1 cellular context compared by ENCODE assay signal in the genomic region with DNA sequence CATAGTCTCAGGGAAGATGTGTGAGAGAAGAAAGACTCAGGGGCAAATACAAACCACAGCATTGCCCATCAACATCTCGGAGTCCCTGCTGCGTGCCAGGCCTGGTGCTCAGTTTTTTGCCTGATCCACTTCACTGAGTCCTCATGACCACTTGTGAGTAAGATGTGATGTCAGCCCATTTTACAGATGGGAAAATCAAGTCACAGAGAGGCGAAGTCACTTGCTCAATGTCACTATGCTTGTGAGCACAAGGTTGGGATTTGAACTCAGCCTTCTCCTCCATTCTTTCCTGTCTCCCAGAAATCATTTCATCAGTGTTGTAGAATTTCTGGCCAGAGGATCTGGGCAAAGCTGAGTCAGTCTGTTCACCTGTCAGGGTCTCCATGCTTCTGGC.
TF ChIP-seq lines count a peak whose summit lies in the region.

No MANE protein-coding gene starts in this region.

TF ChIP-seq in HepG2, 621 proteins besides CTCF, POLR2A, EP300 and RAD21 (continued from another document):
- TF ChIP-seq, protein P1, sequence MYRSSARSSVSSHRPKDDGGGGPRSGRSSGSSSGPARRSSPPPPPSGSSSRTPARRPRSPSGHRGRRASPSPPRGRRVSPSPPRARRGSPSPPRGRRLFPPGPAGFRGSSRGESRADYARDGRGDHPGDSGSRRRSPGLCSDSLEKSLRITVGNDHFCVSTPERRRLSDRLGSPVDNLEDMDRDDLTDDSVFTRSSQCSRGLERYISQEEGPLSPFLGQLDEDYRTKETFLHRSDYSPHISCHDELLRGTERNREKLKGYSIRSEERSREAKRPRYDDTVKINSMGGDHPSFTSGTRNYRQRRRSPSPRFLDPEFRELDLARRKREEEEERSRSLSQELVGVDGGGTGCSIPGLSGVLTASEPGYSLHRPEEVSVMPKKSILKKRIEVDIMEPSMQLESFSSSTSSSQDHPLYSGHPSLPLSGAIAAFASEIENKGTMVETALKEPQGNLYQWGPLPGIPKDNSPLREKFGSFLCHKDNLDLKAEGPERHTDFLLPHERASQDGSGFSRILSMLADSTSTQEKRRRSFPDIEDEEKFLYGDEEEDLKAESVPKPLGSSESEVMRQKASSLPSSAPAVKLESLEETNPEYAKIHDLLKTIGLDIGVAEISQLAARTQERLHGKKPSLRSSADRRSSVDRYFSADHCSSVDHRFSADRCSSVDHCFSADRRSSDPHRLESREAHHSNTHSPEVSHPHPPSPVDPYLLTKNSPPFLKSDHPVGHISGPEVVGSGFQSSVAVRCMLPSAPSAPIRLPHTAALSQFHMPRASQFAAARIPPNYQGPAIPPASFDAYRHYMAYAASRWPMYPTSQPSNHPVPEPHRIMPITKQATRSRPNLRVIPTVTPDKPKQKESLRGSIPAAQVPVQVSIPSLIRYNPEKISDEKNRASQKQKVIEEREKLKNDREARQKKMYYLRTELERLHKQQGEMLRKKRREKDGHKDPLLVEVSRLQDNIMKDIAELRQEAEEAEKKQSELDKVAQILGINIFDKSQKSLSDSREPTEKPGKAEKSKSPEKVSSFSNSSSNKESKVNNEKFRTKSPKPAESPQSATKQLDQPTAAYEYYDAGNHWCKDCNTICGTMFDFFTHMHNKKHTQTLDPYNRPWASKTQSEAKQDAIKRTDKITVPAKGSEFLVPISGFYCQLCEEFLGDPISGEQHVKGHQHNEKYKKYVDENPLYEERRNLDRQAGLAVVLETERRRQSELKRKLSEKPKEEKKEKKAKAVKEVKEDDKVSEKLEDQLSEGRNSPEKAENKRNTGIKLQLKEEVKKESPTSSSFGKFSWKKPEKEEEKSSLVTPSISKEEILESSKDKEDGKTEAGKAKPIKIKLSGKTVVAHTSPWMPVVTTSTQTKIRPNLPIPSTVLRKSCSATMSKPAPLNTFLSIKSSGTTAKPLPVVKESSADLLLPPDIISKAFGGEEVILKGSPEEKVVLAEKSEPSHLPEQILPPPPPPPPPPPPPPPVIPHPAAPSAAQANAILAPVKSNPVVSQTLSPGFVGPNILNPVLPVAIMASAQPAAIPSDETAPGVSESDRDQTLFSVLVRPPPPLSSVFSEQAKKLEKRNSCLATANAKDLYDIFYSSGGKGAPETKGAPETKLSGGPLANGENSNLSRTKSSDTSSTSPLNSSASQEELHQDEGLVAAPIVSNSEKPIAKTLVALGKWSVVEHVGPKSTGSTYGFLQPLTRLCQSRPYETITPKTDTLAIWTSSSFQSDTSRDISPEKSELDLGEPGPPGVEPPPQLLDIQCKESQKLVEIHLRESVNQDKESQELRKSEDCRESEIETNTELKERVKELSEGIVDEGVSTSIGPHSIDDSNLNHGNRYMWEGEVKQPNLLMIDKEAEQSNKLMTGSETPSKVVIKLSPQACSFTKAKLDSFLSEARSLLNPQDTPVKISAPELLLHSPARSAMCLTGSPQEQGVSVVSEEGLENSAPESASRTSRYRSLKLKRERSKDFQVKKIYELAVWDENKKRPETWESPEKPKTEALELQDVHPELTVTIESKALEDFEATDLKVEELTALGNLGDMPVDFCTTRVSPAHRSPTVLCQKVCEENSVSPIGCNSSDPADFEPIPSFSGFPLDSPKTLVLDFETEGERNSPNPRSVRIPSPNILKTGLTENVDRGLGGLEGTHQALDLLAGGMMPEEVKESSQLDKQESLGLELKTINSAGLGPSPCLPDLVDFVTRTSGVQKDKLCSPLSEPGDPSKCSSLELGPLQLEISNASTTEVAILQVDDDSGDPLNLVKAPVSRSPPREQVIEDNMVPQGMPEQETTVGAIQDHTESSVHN (CRISPR knock-in tag; IDR thresholded peaks at IDR 0.05) = no peak
- TF ChIP-seq MIER3 (CRISPR knock-in tag; IDR thresholded peaks at IDR 0.05; ENCODE audit: borderline replicate concordance) (no peak), NFKBIZ (CRISPR knock-in tag; IDR thresholded peaks at IDR 0.05) (no peak), ZNF331 (CRISPR knock-in tag; IDR thresholded peaks at IDR 0.05) (no peak), ZMYM3 (CRISPR knock-in tag; IDR thresholded peaks at IDR 0.05) (peak; percentile 45; the same call in 1 of the 2 replicates)
